32 cellular contexts compared by ENCODE assay signal in the genomic region with DNA sequence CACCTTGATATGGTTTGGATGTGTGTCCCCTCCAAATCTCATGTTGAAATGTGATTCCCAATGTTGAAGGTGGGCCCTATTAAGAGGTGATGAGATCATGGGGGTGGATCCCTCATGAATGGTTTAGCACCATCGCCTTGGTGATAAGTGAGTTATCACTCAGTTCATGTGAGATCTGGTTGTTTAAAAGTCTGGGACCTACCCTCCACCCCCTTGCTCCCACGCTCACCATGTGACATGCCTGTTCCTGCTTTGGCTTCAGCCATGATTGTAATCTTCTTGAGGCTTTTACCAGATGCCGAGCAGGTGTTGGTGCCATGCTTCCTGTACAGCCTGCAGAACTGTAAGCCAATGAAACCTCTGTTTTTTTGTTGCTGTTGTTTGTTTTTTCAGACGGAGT.
"Had no signal": no experiment of that assay in that cellular context is flagged by ENCODE, and none has a peak within 500 bp of the region (broad histone marks: within the 10 kb centered on the region; RNA-seq: fewer than 3 reads in every experiment).

No MANE protein-coding gene starts in this region.

- H3K27ac Mint-ChIP-seq: activated CD4-positive, alpha-beta T cell treated with anti-CD3 and anti-CD28 coated beads for 36 hours; activated CD4-positive, alpha-beta T cell treated with anti-CD3 and anti-CD28 coated beads, Interleukin-2, amount 10 ng/mL, durations not matched to agents 7 days and 5 days; activated CD8-positive, alpha-beta T cell treated with anti-CD3 and anti-CD28 coated beads, Interleukin-2, amount 10 ng/mL, durations not matched to agents 7 days and 5 days; activated naive CD4-positive, alpha-beta T cell treated with anti-CD3 and anti-CD28 coated beads for 36 hours; activated naive CD4-positive, alpha-beta T cell treated with anti-CD3 and anti-CD28 coated beads, Interleukin-2, amount 50 U/mL, for 72 hours; activated T-helper 2 cell treated with anti-CD3 and anti-CD28 coated beads, Interferon-gamma antibody, Interleukin-2, Interleukin-4, amounts not matched to agents 10 μg/mL and 5 μg/mL and 100 μg/mL, durations not matched to agents 14 hours and 24 hours and 36 hours; T-helper 1 cell treated with Interleukin-12 subunit alpha and Interleukin-12 subunit beta and Interleukin-4 antibody, amounts not matched to agents 30 μg/mL and 1 μg/mL, for 36 hours; T-helper 2 cell treated with Interferon-gamma antibody and Interleukin-4, amounts not matched to agents 5 μg/mL and 100 μg/mL, for 36 hours; WTC11 had no signal

- H3K9ac ChIP-seq: SK-N-SH had no signal

- H3K4me2 ChIP-seq: SK-N-SH had no signal

- H3K9me3 ChIP-seq: adrenal gland, body of pancreas, breast epithelium, MG63, SK-N-SH had no signal

- ATAC-seq: activated CD4-positive, CD25-positive, alpha-beta regulatory T cell treated with anti-CD3 and anti-CD28 coated beads, Interleukin-2, amount 50 U/mL, for 24 hours; activated CD8-positive, alpha-beta T cell treated with anti-CD3 and anti-CD28 coated beads, Interleukin-2, amount 10 ng/mL, durations not matched to agents 7 days and 5 days; body of pancreas; WTC11 had no signal

- H3K9me3 Mint-ChIP-seq: activated T-cell treated with anti-CD3 and anti-CD28 coated beads, Interleukin-2, amount 50 U/mL, for 24 hours; WTC11 had no signal

- DNase-seq: activated CD4-positive, alpha-beta T cell treated with anti-CD3 and anti-CD28 coated beads for 36 hours; activated CD4-positive, alpha-beta T cell treated with anti-CD3 and anti-CD28 coated beads, Interleukin-2, amount 10 ng/mL, durations not matched to agents 7 days and 5 days; activated CD4-positive, alpha-beta T cell treated with anti-CD3 and anti-CD28 coated beads, Interleukin-2, amount 50 U/mL, for 48 hours; activated CD8-positive, alpha-beta T cell treated with anti-CD3 and anti-CD28 coated beads, Interleukin-2, amount 10 ng/mL, durations not matched to agents 7 days and 5 days; activated gamma-delta T cell treated with Interleukin-2 at 50 U/mL for 16 hours; activated naive CD4-positive, alpha-beta T cell treated with anti-CD3 and anti-CD28 coated beads for 36 hours; activated T-cell treated with anti-CD3 and anti-CD28 coated beads, Interleukin-2, amount 50 U/mL, for 24 hours; adrenal gland; body of pancreas; Karpas-422; KBM-7; MG63; MV-4-11; NCI-H1092; NCI-H1436 treated with DMSO at 0.1 percent for 48 hours; NCI-H1694 treated with DMSO at 0.1 percent for 48 hours; NCI-H2029; NCI-H2107; NCI-H2171; NCI-H510A; NCI-H526; NCI-H748 treated with DMSO at 0.1 percent for 48 hours; OCI-M1; Right ventricle myocardium superior; SK-N-SH had no signal

- H3K4me3 ChIP-seq: adrenal gland, body of pancreas, breast epithelium, MG63 had no signal

- H3K27me3 Mint-ChIP-seq: activated CD4-positive, alpha-beta T cell treated with anti-CD3 and anti-CD28 coated beads for 36 hours; activated T-cell treated with anti-CD3 and anti-CD28 coated beads, Interleukin-2, amount 50 U/mL, for 24 hours had no signal

- H3K4me1 ChIP-seq: adrenal gland, body of pancreas had no signal

- H3K27me3 ChIP-seq: adrenal gland, body of pancreas, breast epithelium, MG63 had no signal

- H3K4me3 Mint-ChIP-seq: activated CD4-positive, alpha-beta T cell treated with anti-CD3 and anti-CD28 coated beads for 36 hours; activated CD4-positive, alpha-beta T cell treated with anti-CD3 and anti-CD28 coated beads, Interleukin-2, amount 10 ng/mL, durations not matched to agents 7 days and 5 days; activated CD8-positive, alpha-beta T cell treated with anti-CD3 and anti-CD28 coated beads, Interleukin-2, amount 10 ng/mL, durations not matched to agents 7 days and 5 days; activated naive CD4-positive, alpha-beta T cell treated with anti-CD3 and anti-CD28 coated beads for 36 hours; activated T-cell treated with anti-CD3 and anti-CD28 coated beads, Interleukin-2, amount 50 U/mL, for 24 hours; T-helper 2 cell treated with Interferon-gamma antibody and Interleukin-4, amounts not matched to agents 5 μg/mL and 100 μg/mL, for 36 hours; WTC11 had no signal

- H3K36me3 ChIP-seq: adrenal gland, breast epithelium, MG63 had no signal

- H3K27ac ChIP-seq: adrenal gland, body of pancreas, breast epithelium had no signal
